8 cellular contexts compared by ENCODE assay signal in the genomic region with DNA sequence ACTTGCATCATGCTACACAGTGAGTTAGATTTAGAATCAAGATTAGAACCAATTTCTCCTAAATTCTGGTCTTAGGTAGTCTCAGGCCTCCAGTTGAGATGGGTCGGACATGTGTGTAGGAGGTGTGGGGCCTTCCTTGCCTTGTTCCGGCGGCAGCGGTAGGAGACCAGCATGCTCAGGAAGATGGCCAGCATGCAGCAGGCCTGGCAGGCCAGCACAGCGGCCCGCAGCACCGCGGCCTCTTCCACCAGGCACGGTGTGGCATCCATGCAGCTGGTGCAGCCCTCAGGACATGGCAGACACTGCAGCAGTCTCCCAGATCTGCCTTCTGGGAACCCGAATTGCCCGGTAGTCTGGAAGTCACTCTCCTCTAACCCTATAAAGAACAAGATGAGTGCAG. TPM values are rescaled to one million over a fixed set of nuclear protein-coding genes. Genes with fewer than 3 reads are reported as not detected.
"Had no signal": no experiment of that assay in that cellular context is flagged by ENCODE, and none has a peak within 500 bp of the region (broad histone marks: within the 10 kb centered on the region; RNA-seq: fewer than 3 reads in every experiment).

No MANE protein-coding gene starts in this region.

- H3K9me3 Mint-ChIP-seq: GM23338, H9 had no signal

- H2AFZ ChIP-seq: GM23338 had no signal

- ATAC-seq: GM23338, K562 had no signal

- H3K4me2 ChIP-seq: GM23338 had no signal

- FAIRE-seq: H1, H54, HTR-8/SVneo, K562 had no signal

- H3K4me3 ChIP-seq: GM23338, K562 had no signal

- DNase-seq: H9, HCEC 1CT, IMR-90 had no signal

- H3K27ac Mint-ChIP-seq: GM23338 had no signal

RNA-seq across cellular contexts. Expression of gene GPR179, which starts 6.9 kb away (rescaled TPM):
- total RNA-seq: H9, IMR-90, K562 had no signal
- polyA plus RNA-seq: IMR-90, K562 had no signal
